8 cellular contexts compared by ENCODE assay signal in the genomic region with DNA sequence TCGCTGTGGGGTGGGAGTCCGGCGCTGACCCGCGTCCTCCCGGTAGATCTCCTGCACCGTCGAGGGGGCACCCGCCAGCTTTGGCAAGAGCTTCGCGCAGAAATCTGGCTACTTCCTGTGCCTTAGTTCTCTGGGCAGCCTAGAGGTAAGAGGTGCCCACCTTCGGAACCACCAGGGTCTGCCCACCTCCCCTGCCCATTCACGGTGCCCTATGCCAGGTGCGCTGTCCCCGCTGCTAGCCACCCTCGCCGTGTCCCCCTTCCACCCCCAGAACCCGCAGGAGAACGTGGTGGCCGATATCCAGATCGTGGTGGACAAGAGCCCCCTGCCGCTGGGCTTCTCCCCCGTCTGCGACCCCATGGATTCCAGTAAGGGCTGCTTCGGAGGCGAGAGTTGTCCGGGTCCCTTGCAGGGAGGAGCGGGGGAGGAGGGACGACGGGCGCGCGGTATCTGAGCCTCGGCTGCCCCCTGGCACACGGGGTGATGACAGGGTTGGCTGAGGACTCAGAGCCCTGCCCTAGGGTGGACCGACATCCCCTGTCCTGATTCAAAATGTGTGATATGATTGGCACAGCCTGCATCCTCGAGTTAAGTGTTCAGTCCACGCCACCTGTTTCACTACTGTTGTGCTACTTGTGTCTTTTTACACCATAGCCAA. TPM values are rescaled to one million over a fixed set of nuclear protein-coding genes. Genes with fewer than 3 reads are reported as not detected.
DNase-seq lines count a peak whose midpoint lies in the region; ATAC-seq and TF ChIP-seq lines count a peak whose summit lies in the region.

No MANE protein-coding gene starts in this region.

- TF ChIP-seq CTCF in A673 (conservative IDR thresholded peaks at IDR 0.05; ENCODE audit: low read depth, low read length) (no peak), GM12873 (IDR thresholded peaks at IDR 0.05; ENCODE audit: insufficient read depth, low read depth, low read length, missing control alignments) (peak; percentile 8), tibial nerve (IDR thresholded peaks at IDR 0.05) (no peak)

- H3K9ac ChIP-seq in duodenal mucosa (ENCODE audit: low read depth in 1 of 2, low read length in 2 of 2), result peak overlapping the region; percentile 69 to 77

- H3K27me3 ChIP-seq in A673 (replicated peaks; ENCODE audit: insufficient read depth, low read depth, low read length, poor library complexity) (no peaks in the 10 kb centered on the region), duodenal mucosa (ENCODE audit: control insufficient read depth in 1 of 2, insufficient read depth in 2 of 2, low read length in 2 of 2) (no peaks in the 10 kb centered on the region), tibial nerve (peaks cover 0 to 2% of the 10 kb centered on the region in 2 donors)

- H3K4me1 Mint-ChIP-seq in T-helper 2 cell treated with Interferon-gamma antibody and Interleukin-4, amounts not matched to agents 5 μg/mL and 100 μg/mL, for 36 hours (ENCODE audit: low read depth), result peaks cover 13% of the 10 kb centered on the region

- WGBS in mesodermal cell (ENCODE audit: insufficient coverage in 2 of 2), 2 experiments, result 8 to 10% methylated on average over 27 to 34 of the region's 38 CpGs
- 3 to 6% methylated on average over 18 to 38 of the region's 38 CpGs for WGBS in tibial nerve, 2 donors

- H3K9me3 ChIP-seq in A673 (ENCODE audit: low read depth, low read length, poor library complexity, severe bottlenecking), result no peaks in the 10 kb centered on the region
- no peaks in the 10 kb centered on the region for H3K9me3 ChIP-seq in duodenal mucosa (ENCODE audit: control insufficient read depth in 1 of 2, low read length in 2 of 2)
- H3K9me3 ChIP-seq in mesodermal cell (ENCODE audit: control insufficient read depth, low read length), result no peaks in the 10 kb centered on the region
- no peaks in the 10 kb centered on the region for H3K9me3 ChIP-seq in tibial nerve

- ATAC-seq in HG03378 (IDR thresholded peaks at IDR 0.05; ENCODE audit: unreplicated experiment), result peak; percentile 7

- peaks cover 3% of the 10 kb centered on the region for H3K36me3 ChIP-seq in A673 (ENCODE audit: insufficient read depth, low read length, poor library complexity, severe bottlenecking)
- peaks cover 0 to 7% of the 10 kb centered on the region in 2 donors for H3K36me3 ChIP-seq in duodenal mucosa (ENCODE audit: control insufficient read depth in 1 of 2, insufficient read depth in 2 of 2, low read length in 2 of 2)
- H3K36me3 ChIP-seq in mesodermal cell (ENCODE audit: control insufficient read depth, insufficient read depth, low read length), result peaks cover 17% of the 10 kb centered on the region
- H3K36me3 ChIP-seq in tibial nerve, result peaks cover 0 to 22% (median 0%) of the 10 kb centered on the region in 3 donors

- CTCF ChIA-PET in A673 (lab: Charles Lee), result interaction anchor here (1.2 kb wide), 1 partner anchor 346 kb away, joined by 13 read pairs; no protein-coding TSS in a partner anchor

- DNase-seq in A673 (ENCODE audit: low spot score) (no peak), tibial nerve (ENCODE audit: low spot score in 2 of 2) (peak in 1 of 2 donors; percentile 12), HuH-7.5 (ENCODE audit: low spot score) (no peak)
- DNase-seq in T-helper 2 cell treated with Interferon-gamma antibody and Interleukin-4, amounts not matched to agents 5 μg/mL and 100 μg/mL, for 36 hours (ENCODE audit: low spot score), result peak; percentile 18

- peak overlapping the region; percentile 85 for H3K27ac Mint-ChIP-seq in T-helper 2 cell treated with Interferon-gamma antibody and Interleukin-4, amounts not matched to agents 5 μg/mL and 100 μg/mL, for 36 hours

- no peaks in the 10 kb centered on the region for H3K27me3 Mint-ChIP-seq in T-helper 2 cell treated with Interferon-gamma antibody and Interleukin-4, amounts not matched to agents 5 μg/mL and 100 μg/mL, for 36 hours (ENCODE audit: low read depth)

- intact Hi-C loops in A673 (cut with micrococcal nuclease; ENCODE audit: unreplicated experiment), result no loop called here

- POLR2A ChIA-PET in A673 (lab: Charles Lee; ENCODE audit: low non-redundant PET), result no interaction called here

- no peaks in the 10 kb centered on the region for H3K9me3 Mint-ChIP-seq in T-helper 2 cell treated with Interferon-gamma antibody and Interleukin-4, amounts not matched to agents 5 μg/mL and 100 μg/mL, for 36 hours

- no peak for TF ChIP-seq POLR2A in tibial nerve (IDR thresholded peaks at IDR 0.05)

- H3K4me3 ChIP-seq in A673 (ENCODE audit: low read depth, low read length, poor library complexity, severe bottlenecking), result peak overlapping the region; percentile 92
- peak overlapping the region; percentile 89 to 91 for H3K4me3 ChIP-seq in duodenal mucosa (ENCODE audit: low read depth in 1 of 2, low read length in 2 of 2)
- H3K4me3 ChIP-seq in mesodermal cell (ENCODE audit: extremely low read depth, insufficient read depth, low read length, poor library complexity, severe bottlenecking), result peak overlapping the region; percentile 85
- peak overlapping the region; percentile 74 to 91 (median 82) for H3K4me3 ChIP-seq in tibial nerve

- peak overlapping the region; percentile 96 for H3K4me3 Mint-ChIP-seq in T-helper 2 cell treated with Interferon-gamma antibody and Interleukin-4, amounts not matched to agents 5 μg/mL and 100 μg/mL, for 36 hours

- peaks cover 14% of the 10 kb centered on the region for H3K36me3 Mint-ChIP-seq in T-helper 2 cell treated with Interferon-gamma antibody and Interleukin-4, amounts not matched to agents 5 μg/mL and 100 μg/mL, for 36 hours (ENCODE audit: low read depth)

- BruUV-seq in A673 (replicated peaks; lab: Mats Ljungman, UMichigan), result TSS peak; percentile 49

- peak overlapping the region; percentile 81 for H3K27ac ChIP-seq in A673 (ENCODE audit: low read depth, low read length, poor library complexity, severe bottlenecking)
- peak overlapping the region; percentile 20 for H3K27ac ChIP-seq in duodenal mucosa (ENCODE audit: low read depth, low read length)
- H3K27ac ChIP-seq in mesodermal cell (ENCODE audit: low read depth, low read length, severe bottlenecking), result no peak overlapping the region
- H3K27ac ChIP-seq in tibial nerve, result peak overlapping the region in 3 of 4 donors; percentile 60 to 82 (median 77)

- TF ChIP-seq EP300 in tibial nerve (IDR thresholded peaks at IDR 0.05), result no peak

- H3K4me1 ChIP-seq in A673 (ENCODE audit: insufficient read depth, low read length, poor library complexity, severe bottlenecking), result peaks cover 5% of the 10 kb centered on the region
- peaks cover 12 to 13% of the 10 kb centered on the region in 2 donors for H3K4me1 ChIP-seq in duodenal mucosa (ENCODE audit: control insufficient read depth in 1 of 2, insufficient read depth in 2 of 2, low read length in 2 of 2)
- H3K4me1 ChIP-seq in mesodermal cell (ENCODE audit: control insufficient read depth, insufficient read depth, low read length, poor library complexity, severe bottlenecking), result peaks cover 4% of the 10 kb centered on the region
- H3K4me1 ChIP-seq in tibial nerve, result peaks cover 0 to 24% (median 3%) of the 10 kb centered on the region in 4 donors

RNA-seq across cellular contexts. Expression of a gene that starts 0.5 kb away (rescaled TPM):
- 39.5 and 56.9 TPM in 2 replicates for total RNA-seq in A673 (2021)
- 86.3 TPM for polyA plus RNA-seq in mesodermal cell (2013, experiment 1 of 2)
- polyA plus RNA-seq in mesodermal cell (2013, experiment 2 of 2), result 73.6 TPM
- 10 to 100 TPM; 42.8 to 87.9 (median 51.9) TPM for total RNA-seq in tibial nerve

RNA-seq across cellular contexts. Expression of a gene that starts 15.0 kb away (rescaled TPM):
- 1.3 and 3.6 TPM in 2 replicates for total RNA-seq in A673 (2021)
- 78.1 TPM for polyA plus RNA-seq in mesodermal cell (2013, experiment 1 of 2)
- polyA plus RNA-seq in mesodermal cell (2013, experiment 2 of 2), result 86.5 TPM
- total RNA-seq in tibial nerve, result 10 to 100 TPM; 71.0 to 77.4 (median 72.2) TPM

RNA-seq across cellular contexts. Expression of a gene that starts 26.4 kb away (rescaled TPM):
- not detected in 2 replicates for total RNA-seq in A673 (2021)
- 0.85 TPM for polyA plus RNA-seq in mesodermal cell (2013, experiment 1 of 2)
- polyA plus RNA-seq in mesodermal cell (2013, experiment 2 of 2), result 1.7 TPM
- total RNA-seq in tibial nerve, result 1 to 10 TPM in 2 of 4 donors, under 1 TPM in 1, not detected in 1; 0.63 to 4.5 (median 2.0) TPM

RNA-seq across cellular contexts. Expression of a gene that starts 28.1 kb away (rescaled TPM):
- 0.31 TPM in 1 of 2 replicates, not detected in the other for total RNA-seq in A673 (2021)
- 1.7 TPM for polyA plus RNA-seq in mesodermal cell (2013, experiment 1 of 2)
- 2.0 TPM for polyA plus RNA-seq in mesodermal cell (2013, experiment 2 of 2)
- 1 to 10 TPM in 1 of 4 donors, under 1 TPM in 2, not detected in 1; 0.21 to 2.0 (median 0.30) TPM for total RNA-seq in tibial nerve

RNA-seq across cellular contexts. Expression of a gene that starts 40.3 kb away (rescaled TPM):
- total RNA-seq in A673 (2021) (not detected in 2 replicates), tibial nerve (under 1 TPM in 1 of 4 donors, not detected in 3; 0.44 TPM)
- not detected for polyA plus RNA-seq in mesodermal cell (2013, experiment 1 of 2)
- polyA plus RNA-seq in mesodermal cell (2013, experiment 2 of 2), result not detected

Comparison
In these comparisons a context has a peak if more than half of its experiments do, and no peak if none do; other contexts are left out.
1. RNA of a gene that starts 15.0 kb away (total RNA-seq): 71.0 to 77.4 TPM in tibial nerve; 1.3 to 3.6 TPM in A673; every median in the first group is over 10 times any median in the second.
2. Peak in every context shown above with its lines, with median percentiles within 50 percentile points of each other: H3K4me3 ChIP-seq.